9 cellular contexts compared by ENCODE assay signal in genomic region chrX:140090800-140091275, GRCh38.
DNase-seq lines count a peak whose midpoint lies in the region; ATAC-seq and TF ChIP-seq lines count a peak whose summit lies in the region.
"Had no signal": no experiment of that assay in that cellular context is flagged by ENCODE, and none has a peak within 500 bp of the region (broad histone marks: within the 10 kb centered on the region; RNA-seq: fewer than 3 reads in every experiment).

No MANE protein-coding gene starts in this region.

- H3K27me3 ChIP-seq in iPS DF 6.9 (ENCODE audit: control insufficient read depth, insufficient read depth, low read length) = no peaks in the 10 kb centered on the region
- H3K27me3 ChIP-seq in stomach = peaks cover 0 to 9% (median 4%) of the 10 kb centered on the region in 3 donors

- no peak for TF ChIP-seq EP300 in stomach (IDR thresholded peaks at IDR 0.05)

- H3K27ac ChIP-seq in iPS DF 6.9 (ENCODE audit: low read length) (no peak overlapping the region), stomach (no peak overlapping the region)
- H3K27ac ChIP-seq: VCaP had no signal

- ATAC-seq in stimulated activated effector memory CD8-positive, alpha-beta T cell treated with anti-CD3 and anti-CD28 coated beads, Interleukin-12 subunit alpha, Interleukin-12 subunit beta, amount 100 ng/mL, for 72 hours = no peak

- H3K36me3 ChIP-seq in iPS DF 6.9 (ENCODE audit: control insufficient read depth, insufficient read depth, low read length) (no peaks in the 10 kb centered on the region), stomach (no peaks in the 10 kb centered on the region)

- no peak overlapping the region for H3K4me3 Mint-ChIP-seq in stimulated activated effector memory CD8-positive, alpha-beta T cell treated with anti-CD3 and anti-CD28 coated beads, Interleukin-12 subunit alpha, Interleukin-12 subunit beta, amount 100 ng/mL, for 72 hours

- no peaks in the 10 kb centered on the region for H3K9me3 Mint-ChIP-seq in stimulated activated effector memory CD8-positive, alpha-beta T cell treated with anti-CD3 and anti-CD28 coated beads, Interleukin-12 subunit alpha, Interleukin-12 subunit beta, amount 100 ng/mL, for 72 hours

- DNase-seq in NCI-H748 (lab: John Stamatoyannopoulos, UW; ENCODE audit: unreplicated experiment) (peak; percentile 57), NCI-H748 treated with DMSO at 0.1 percent for 48 hours (lab: John Stamatoyannopoulos, UW) (no peak), SK-N-DZ (ENCODE audit: low spot score) (peak; percentile 2), iPS DF 6.9 (ENCODE audit: low read depth, low spot score) (no peak), stomach (no peak), NCI-H526 treated with DMSO at 0.1 percent for 48 hours (lab: John Stamatoyannopoulos, UW) (no peak), pons (ENCODE audit: low spot score) (no peak)
- no peak for DNase-seq in stimulated activated effector memory CD8-positive, alpha-beta T cell treated with anti-CD3 and anti-CD28 coated beads, Interleukin-12 subunit alpha, Interleukin-12 subunit beta, amount 100 ng/mL, for 72 hours (ENCODE audit: low spot score in 2 of 2)

- H3K27ac Mint-ChIP-seq in stimulated activated effector memory CD8-positive, alpha-beta T cell treated with anti-CD3 and anti-CD28 coated beads, Interleukin-12 subunit alpha, Interleukin-12 subunit beta, amount 100 ng/mL, for 72 hours = no peak overlapping the region

- H3K4me3 ChIP-seq in iPS DF 6.9 (ENCODE audit: low read length) (peak overlapping the region; percentile 53; the same call in 1 of the 2 replicates), stomach (peak overlapping the region; percentile 39 to 47 (median 42))

- TF ChIP-seq POLR2A in stomach (IDR thresholded peaks at IDR 0.05) = no peak

- intact Hi-C loops in stomach (cut with DNase I; ENCODE audit: low total_unique reads) = no loop called here

- H3K9me3 ChIP-seq in iPS DF 6.9 (ENCODE audit: control insufficient read depth, insufficient read depth, low read length) = no peaks in the 10 kb centered on the region
- no peaks in the 10 kb centered on the region for H3K9me3 ChIP-seq in stomach

- no peaks in the 10 kb centered on the region for H3K36me3 Mint-ChIP-seq in stimulated activated effector memory CD8-positive, alpha-beta T cell treated with anti-CD3 and anti-CD28 coated beads, Interleukin-12 subunit alpha, Interleukin-12 subunit beta, amount 100 ng/mL, for 72 hours

- no CpG with 5 or more reads among the region's 23 CpGs for WGBS in iPS DF 6.9 (ENCODE audit: insufficient coverage, insufficient read length)
- WGBS in stomach, 5 donors = 4 to 43% (median 13%) methylated on average over 16 to 23 of the region's 23 CpGs

- TF ChIP-seq CTCF in stomach (IDR thresholded peaks at IDR 0.05) = no peak

- H3K4me1 ChIP-seq in iPS DF 6.9 (ENCODE audit: control insufficient read depth, insufficient read depth, low read length) = 0 out of 2 replicates have a peak, but pooled peaks cover 1% of the 10 kb centered on the region
- peaks cover 0 to 9% (median 7%) of the 10 kb centered on the region in 4 donors for H3K4me1 ChIP-seq in stomach

- H3K4me1 Mint-ChIP-seq in stimulated activated effector memory CD8-positive, alpha-beta T cell treated with anti-CD3 and anti-CD28 coated beads, Interleukin-12 subunit alpha, Interleukin-12 subunit beta, amount 100 ng/mL, for 72 hours = no peaks in the 10 kb centered on the region

Comparison
In these comparisons a context has a peak if more than half of its experiments do, and no peak if none do; other contexts are left out.
1. DNase-seq: peak in NCI-H748 (single experiment) and SK-N-DZ (single experiment); none in NCI-H748 treated with DMSO at 0.1 percent for 48 hours (single experiment), iPS DF 6.9 (single experiment), stomach (single experiment), NCI-H526 treated with DMSO at 0.1 percent for 48 hours (single experiment), stimulated activated effector memory CD8-positive, alpha-beta T cell treated with anti-CD3 and anti-CD28 coated beads, Interleukin-12 subunit alpha, Interleukin-12 subunit beta, amount 100 ng/mL, for 72 hours (0 of 2) and pons (single experiment).